Comparison of ENCODE assay signal across 23 cellular contexts in the genomic region with DNA sequence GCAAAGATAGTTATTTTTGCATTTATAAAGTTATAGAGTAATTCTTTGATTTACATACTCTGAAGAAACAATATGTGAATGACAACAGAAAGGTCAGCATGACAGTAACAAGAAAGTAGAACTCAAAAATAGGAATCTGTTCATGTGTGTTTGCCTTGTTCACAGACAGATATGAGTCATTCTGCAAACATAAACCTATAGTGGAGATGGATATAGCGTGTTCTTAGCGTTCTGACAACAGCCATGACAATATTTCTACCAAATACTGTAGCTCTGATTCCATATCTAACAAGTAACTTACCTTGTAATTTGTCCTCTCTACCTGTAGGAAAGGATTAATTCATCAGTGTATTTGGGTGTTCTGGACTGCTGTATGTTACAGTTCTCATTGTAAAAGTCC.
DNase-seq lines count a peak whose midpoint lies in the region; ATAC-seq, FAIRE-seq and TF ChIP-seq lines count a peak whose summit lies in the region.
"Had no signal": no experiment of that assay in that cellular context is flagged by ENCODE, and none has a peak within 500 bp of the region (broad histone marks: within the 10 kb centered on the region; RNA-seq: fewer than 3 reads in every experiment).

No MANE protein-coding gene starts in this region.

- H3K4me2 ChIP-seq in A549 = peak overlapping the region; percentile 54
- H3K4me2 ChIP-seq in K562 (ENCODE audit: insufficient read depth, low read length) = no peak overlapping the region

- 0% methylated on average over 2 of the region's 2 CpGs for WGBS in A549 (ENCODE audit: missing lambda C conversion rate)
- WGBS in K562 (ENCODE audit: insufficient coverage, low coverage, missing lambda C conversion rate) = 18% methylated on average over 2 of the region's 2 CpGs

- H3K4me1 ChIP-seq in A549 (peaks cover 19% of the 10 kb centered on the region), K562 (replicated peaks in 1 of 2; ENCODE audit: control insufficient read depth in 2 of 2, insufficient read depth in 2 of 2, low read length in 2 of 2) (0 out of 5 replicates have a peak, but pooled peaks cover 0 to 2% of the 10 kb centered on the region in 2 experiments)
- H3K4me1 ChIP-seq: body of pancreas, SJCRH30 had no signal

- FAIRE-seq in A549 (lab: Jason Lieb, UNC) (no peak), K562 (lab: Jason Lieb, UNC) (peak; percentile 55)
- FAIRE-seq: GM19239 had no signal

- in situ Hi-C loops in K562 (cut with MboI) = no loop called here

- no peaks in the 10 kb centered on the region for H3K27me3 Mint-ChIP-seq in effector memory CD8-positive, alpha-beta T cell
- H3K27me3 Mint-ChIP-seq: activated CD8-positive, alpha-beta T cell treated with anti-CD3 and anti-CD28 coated beads for 36 hours; activated naive CD8-positive, alpha-beta T cell treated with anti-CD3 and anti-CD28 coated beads, Interleukin-2, amount 10 ng/mL, durations not matched to agents 7 days and 5 days had no signal

- no peak for TF ChIP-seq CTCF in A549 (IDR thresholded peaks at IDR 0.05)
- TF ChIP-seq CTCF in K562 (IDR thresholded peaks at IDR 0.05 in 2 of 3, conservative IDR thresholded peaks at IDR 0.05 in 1 of 3; ENCODE audit: insufficient read depth in 2 of 3, low read depth in 1 of 3, low read length in 3 of 3) = no peak

- CTCF ChIA-PET in A549 (lab: Yijun Ruan, JAX) (no interaction called here), K562 (lab: Yijun Ruan, JAX; ENCODE audit: low intra/inter-chr PET ratio) (no interaction called here)

- DNase-seq in A549 (ENCODE audit: low read depth in 1 of 2, low spot score in 1 of 2) (no peak), K562 (ENCODE audit: extremely low read depth in 1 of 4, low spot score in 3 of 4) (no peak), A172 (ENCODE audit: low spot score) (no peak), NCI-H1417 (lab: John Stamatoyannopoulos, UW) (no peak)
- no peak for DNase-seq in effector memory CD8-positive, alpha-beta T cell
- DNase-seq: activated CD8-positive, alpha-beta T cell treated with anti-CD3 and anti-CD28 coated beads for 36 hours; activated naive CD8-positive, alpha-beta T cell treated with anti-CD3 and anti-CD28 coated beads, Interleukin-2, amount 10 ng/mL, durations not matched to agents 7 days and 5 days; body of pancreas; endodermal cell; heart right ventricle; immature natural killer cell; NCI-H1436 treated with DMSO at 0.1 percent for 48 hours; NCI-H2171; NCI-H774; occipital lobe; OCI-M1; SJCRH30 had no signal

- intact Hi-C loops in K562 (cut with micrococcal nuclease) = no loop called here

- no peaks in the 10 kb centered on the region for H3K36me3 Mint-ChIP-seq in effector memory CD8-positive, alpha-beta T cell (ENCODE audit: insufficient read depth)

- no peaks in the 10 kb centered on the region for H3K79me2 ChIP-seq in K562 (ENCODE audit: control insufficient read depth, insufficient read depth, low read length)

- peak in 1 of 2 experiments; percentile 75; a peak in 3 of 6 replicates for ATAC-seq in A549
- peak; percentile 47 for ATAC-seq in GM18505 (IDR thresholded peaks at IDR 0.05; ENCODE audit: unreplicated experiment)
- peak; percentile 52 for ATAC-seq in HG03354 (IDR thresholded peaks at IDR 0.05; ENCODE audit: poor library complexity, severe bottlenecking, unreplicated experiment)
- peak; percentile 49; the same call in 2 of the 3 replicates for ATAC-seq in K562
- ATAC-seq in effector memory CD8-positive, alpha-beta T cell (replicated peaks) = no peak
- no peak for ATAC-seq in HG02840 (IDR thresholded peaks at IDR 0.05; ENCODE audit: low FRiP score, unreplicated experiment)
- ATAC-seq: activated CD8-positive, alpha-beta T cell treated with anti-CD3 and anti-CD28 coated beads for 36 hours; body of pancreas; heart right ventricle had no signal

- H3K9me1 ChIP-seq in K562 (ENCODE audit: control insufficient read depth, insufficient read depth, low read length) = no peaks in the 10 kb centered on the region

- no peak overlapping the region for H3K4me3 Mint-ChIP-seq in effector memory CD8-positive, alpha-beta T cell
- H3K4me3 Mint-ChIP-seq: activated CD8-positive, alpha-beta T cell treated with anti-CD3 and anti-CD28 coated beads for 36 hours; activated naive CD8-positive, alpha-beta T cell treated with anti-CD3 and anti-CD28 coated beads, Interleukin-2, amount 10 ng/mL, durations not matched to agents 7 days and 5 days; activated T-helper 1 cell treated with anti-CD3 and anti-CD28 coated beads, Interleukin-12 subunit alpha, Interleukin-12 subunit beta, Interleukin-2, Interleukin-4 antibody, amounts not matched to agents 30 ng/mL and 10 ng/mL and 1 ng/mL, durations not matched to agents 14 hours and 24 hours and 36 hours; endodermal cell; immature natural killer cell had no signal

- TF ChIP-seq POLR2A in A549 (IDR thresholded peaks at IDR 0.05; ENCODE audit: low read length) = no peak
- TF ChIP-seq POLR2A in GM18505 (IDR thresholded peaks at IDR 0.05; ENCODE audit: borderline replicate concordance, extremely low read depth, insufficient read depth, insufficient read length) = no peak
- TF ChIP-seq POLR2A in K562 (conservative IDR thresholded peaks at IDR 0.05) = no peak

- H3K27ac Mint-ChIP-seq in effector memory CD8-positive, alpha-beta T cell = no peak overlapping the region
- H3K27ac Mint-ChIP-seq: activated CD8-positive, alpha-beta T cell treated with anti-CD3 and anti-CD28 coated beads for 36 hours; activated naive CD8-positive, alpha-beta T cell treated with anti-CD3 and anti-CD28 coated beads, Interleukin-2, amount 10 ng/mL, durations not matched to agents 7 days and 5 days; activated T-helper 1 cell treated with anti-CD3 and anti-CD28 coated beads, Interleukin-12 subunit alpha, Interleukin-12 subunit beta, Interleukin-2, Interleukin-4 antibody, amounts not matched to agents 30 ng/mL and 10 ng/mL and 1 ng/mL, durations not matched to agents 14 hours and 24 hours and 36 hours; endodermal cell; immature natural killer cell had no signal

- H3K4me3 ChIP-seq in A549 = no peak overlapping the region
- no peak overlapping the region for H3K4me3 ChIP-seq in K562
- H3K4me3 ChIP-seq: body of pancreas, HAP-1, heart right ventricle, SJCRH30 had no signal

- TF ChIP-seq RAD21 in A549 (conservative IDR thresholded peaks at IDR 0.05 in 1 of 2, IDR thresholded peaks at IDR 0.05 in 1 of 2) = no peak
- no peak for TF ChIP-seq RAD21 in K562 (CRISPR knock-in tag; conservative IDR thresholded peaks at IDR 0.05 in 1 of 2, IDR thresholded peaks at IDR 0.05 in 1 of 2)

- H3K9me3 ChIP-seq in A549 (no peaks in the 10 kb centered on the region), K562 (replicated peaks; ENCODE audit: control insufficient read depth, insufficient read depth, low read depth, low read length) (no peaks in the 10 kb centered on the region)
- H3K9me3 ChIP-seq: body of pancreas, HAP-1, heart right ventricle, SJCRH30 had no signal

- H2AFZ ChIP-seq in K562 (ENCODE audit: low read depth, low read length) = no peak overlapping the region

- TF ChIP-seq EP300 in A549 (IDR thresholded peaks at IDR 0.05) (no peak), K562 (IDR thresholded peaks at IDR 0.05; ENCODE audit: low read length) (no peak)

- H3K9me3 Mint-ChIP-seq in effector memory CD8-positive, alpha-beta T cell = no peaks in the 10 kb centered on the region
- H3K9me3 Mint-ChIP-seq: activated CD8-positive, alpha-beta T cell treated with anti-CD3 and anti-CD28 coated beads for 36 hours; activated T-helper 1 cell treated with anti-CD3 and anti-CD28 coated beads, Interleukin-12 subunit alpha, Interleukin-12 subunit beta, Interleukin-2, Interleukin-4 antibody, amounts not matched to agents 30 ng/mL and 10 ng/mL and 1 ng/mL, durations not matched to agents 14 hours and 24 hours and 36 hours; endodermal cell; immature natural killer cell had no signal

- no peaks in the 10 kb centered on the region for H3K36me3 ChIP-seq in K562 (ENCODE audit: control insufficient read depth, insufficient read depth, low read length)
- H3K36me3 ChIP-seq: HAP-1, heart right ventricle, SJCRH30 had no signal

- POLR2A ChIA-PET in A549 (lab: Yijun Ruan, JAX) (no interaction called here), K562 (lab: Yijun Ruan, JAX) (interaction anchor here (0.6 kb wide), 1 partner anchor 8 kb away, joined by 3 read pairs; no protein-coding TSS in a partner anchor)

- BruUV-seq in K562 (replicated peaks; lab: Mats Ljungman, UMichigan) = no TSS peak

- H3K27ac ChIP-seq in A549 (peak overlapping the region in 1 of 2 experiments; percentile 42; a peak in 1 of 6 replicates), K562 (ENCODE audit: extremely low read depth, low read depth, low read length) (no peak overlapping the region)
- H3K27ac ChIP-seq: body of pancreas, heart right ventricle, SJCRH30 had no signal

- H3K4me1 Mint-ChIP-seq in effector memory CD8-positive, alpha-beta T cell (ENCODE audit: low read depth in 2 of 2) = peaks cover 14 to 26% of the 10 kb centered on the region in 2 donors

- H3K27me3 ChIP-seq in K562 (ENCODE audit: control insufficient read depth in 2 of 2, insufficient read depth in 2 of 2, low read length in 2 of 2) = no peaks in the 10 kb centered on the region
- H3K27me3 ChIP-seq: body of pancreas, heart right ventricle, SJCRH30 had no signal

- no peak overlapping the region for H3K9ac ChIP-seq in K562 (ENCODE audit: insufficient read depth in 1 of 2, low read depth in 2 of 2, low read length in 2 of 2)

- no peaks in the 10 kb centered on the region for H4K20me1 ChIP-seq in K562 (replicated peaks; ENCODE audit: control insufficient read depth, insufficient read depth, low read length)

TF ChIP-seq in A549, 52 proteins besides CTCF, POLR2A, EP300 and RAD21 (continues in another document):
- TF ChIP-seq MAX (IDR thresholded peaks at IDR 0.05) = no peak

TF ChIP-seq in K562, 482 proteins besides CTCF, POLR2A, EP300 and RAD21 (continues in another document):
- TF ChIP-seq FOXA3 (CRISPR knock-in tag; conservative IDR thresholded peaks at IDR 0.05 in 1 of 2, IDR thresholded peaks at IDR 0.05 in 1 of 2) = peak in 1 of 2 experiments; percentile 59; a peak in 1 of 4 replicates
- TF ChIP-seq FOSL1 (tag; conservative IDR thresholded peaks at IDR 0.05) = peak; percentile 89
- TF ChIP-seq JUND (IDR thresholded peaks at IDR 0.05; ENCODE audit: borderline replicate concordance, low read depth, low read length) = peak; percentile 84
- peak; percentile 85 for TF ChIP-seq JUND (tag; IDR thresholded peaks at IDR 0.05; ENCODE audit: borderline replicate concordance, low read depth, low read length)
- TF ChIP-seq ZNF143 (CRISPR knock-in tag; IDR thresholded peaks at IDR 0.05) = no peak
- TF ChIP-seq, protein P1, sequence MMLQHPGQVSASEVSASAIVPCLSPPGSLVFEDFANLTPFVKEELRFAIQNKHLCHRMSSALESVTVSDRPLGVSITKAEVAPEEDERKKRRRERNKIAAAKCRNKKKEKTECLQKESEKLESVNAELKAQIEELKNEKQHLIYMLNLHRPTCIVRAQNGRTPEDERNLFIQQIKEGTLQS (IDR thresholded peaks at IDR 0.05) = peak; percentile 75
- TF ChIP-seq, protein P1 (CRISPR knock-in tag; conservative IDR thresholded peaks at IDR 0.05) = no peak

Comparison
In these comparisons a context has a peak if more than half of its experiments do, and no peak if none do; other contexts are left out.
1. ATAC-seq: peak in GM18505 (single experiment), HG03354 (single experiment) and K562 (single experiment); none in effector memory CD8-positive, alpha-beta T cell (single experiment) and HG02840 (single experiment).